ENCODE assay signal across 26 cellular contexts in the genomic region with DNA sequence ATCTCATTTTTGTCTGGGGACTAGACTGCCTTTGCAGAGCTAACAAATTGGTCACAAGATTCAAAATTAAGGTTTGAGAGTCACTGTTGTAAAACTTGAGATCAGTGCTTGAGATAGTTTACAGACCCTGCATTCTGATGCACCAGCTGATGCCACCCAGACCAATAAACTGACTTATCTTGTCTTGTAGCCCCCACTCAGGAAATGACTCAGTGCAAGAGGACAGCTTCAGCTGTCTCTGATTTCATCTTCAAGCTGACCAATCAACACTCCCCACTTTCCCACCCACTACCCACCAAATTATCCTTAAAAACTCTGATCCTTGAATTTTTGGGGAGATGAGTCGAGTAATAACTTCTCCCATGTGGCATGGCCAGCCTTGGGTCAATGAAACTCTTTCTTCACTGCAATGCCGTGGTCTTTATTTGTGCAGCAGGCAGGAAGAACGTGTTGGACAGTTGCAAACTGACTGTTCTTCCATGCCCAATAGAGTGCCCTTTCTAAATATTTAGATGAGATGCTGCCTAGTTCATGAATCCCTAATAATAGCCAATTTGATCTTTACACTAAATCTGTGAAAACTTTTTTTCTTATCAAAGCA. TPM values are rescaled to one million over a fixed set of nuclear protein-coding genes. Genes with fewer than 3 reads are reported as not detected.
A peak's percentile ranks its signal among the peaks of the same experiment; 100 is the strongest.
DNase-seq lines count a peak whose midpoint lies in the region; ATAC-seq and TF ChIP-seq lines count a peak whose summit lies in the region.
"Had no signal": no experiment of that assay in that cellular context is flagged by ENCODE, and none has a peak within 500 bp of the region (broad histone marks: within the 10 kb centered on the region; RNA-seq: fewer than 3 reads in every experiment).

No MANE protein-coding gene starts in this region.

- no peaks in the 10 kb centered on the region for H3K9me2 ChIP-seq in PC-9 (ENCODE audit: insufficient read depth)

- no peak overlapping the region for H3K27ac Mint-ChIP-seq in stimulated activated effector memory CD8-positive, alpha-beta T cell treated with anti-CD3 and anti-CD28 coated beads, Interleukin-12 subunit alpha, Interleukin-12 subunit beta, amount 100 ng/mL, for 72 hours
- H3K27ac Mint-ChIP-seq: activated B cell treated with CpG ODN at 0.5 μM for 24 hours; activated CD4-positive, alpha-beta memory T cell treated with anti-CD3 and anti-CD28 coated beads, Interleukin-2, amount 10 ng/mL, durations not matched to agents 7 days and 5 days; memory B cell; natural killer cell treated with Interleukin-12 subunit alpha and Interleukin-12 subunit beta and Interleukin-15 and Interleukin-18, amount 100 ng/mL, for 72 hours; stimulated activated naive B cell treated with anti-CD40 and anti-IgM and Interleukin-4, amounts not matched to agents 10 μg/mL and 1 μg/mL and 100 μg/mL, for 72 hours had no signal

- H3K4me1 Mint-ChIP-seq in stimulated activated effector memory CD8-positive, alpha-beta T cell treated with anti-CD3 and anti-CD28 coated beads, Interleukin-12 subunit alpha, Interleukin-12 subunit beta, amount 100 ng/mL, for 72 hours, result no peaks in the 10 kb centered on the region
- H3K4me1 Mint-ChIP-seq: activated B cell treated with CpG ODN at 0.5 μM for 24 hours; activated CD4-positive, alpha-beta memory T cell treated with anti-CD3 and anti-CD28 coated beads, Interleukin-2, amount 10 ng/mL, durations not matched to agents 7 days and 5 days; memory B cell; stimulated activated naive B cell treated with anti-CD40 and anti-IgM and Interleukin-4, amounts not matched to agents 10 μg/mL and 1 μg/mL and 100 μg/mL, for 72 hours had no signal

- POLR2A ChIA-PET in PC-9 (lab: Charles Lee; ENCODE audit: unreplicated experiment), result no interaction called here

- no peaks in the 10 kb centered on the region for H4K20me1 ChIP-seq in PC-9 (ENCODE audit: insufficient read depth)

- no peak overlapping the region for H3K27ac ChIP-seq in PC-9
- H3K27ac ChIP-seq: SJCRH30, thoracic aorta had no signal

- no peaks in the 10 kb centered on the region for H3K36me3 Mint-ChIP-seq in stimulated activated effector memory CD8-positive, alpha-beta T cell treated with anti-CD3 and anti-CD28 coated beads, Interleukin-12 subunit alpha, Interleukin-12 subunit beta, amount 100 ng/mL, for 72 hours
- H3K36me3 Mint-ChIP-seq: memory B cell; stimulated activated naive B cell treated with anti-CD40 and anti-IgM and Interleukin-4, amounts not matched to agents 10 μg/mL and 1 μg/mL and 100 μg/mL, for 72 hours had no signal

- H3K9me3 ChIP-seq in PC-9 (ENCODE audit: insufficient read depth, low read depth), result no peaks in the 10 kb centered on the region; the same call in 1 of the 2 replicates
- H3K9me3 ChIP-seq: pancreas, SJCRH30, thoracic aorta had no signal

- no TSS peak for BruUV-seq in PC-9 (replicated peaks; lab: Mats Ljungman, UMichigan)

- CTCF ChIA-PET in PC-9 (lab: Charles Lee), result no interaction called here

- H2AFZ ChIP-seq in PC-9, result no peak overlapping the region

- H3K9me3 Mint-ChIP-seq in stimulated activated effector memory CD8-positive, alpha-beta T cell treated with anti-CD3 and anti-CD28 coated beads, Interleukin-12 subunit alpha, Interleukin-12 subunit beta, amount 100 ng/mL, for 72 hours, result peaks cover 2% of the 10 kb centered on the region
- H3K9me3 Mint-ChIP-seq: activated CD4-positive, alpha-beta memory T cell treated with anti-CD3 and anti-CD28 coated beads, Interleukin-2, amount 10 ng/mL, durations not matched to agents 7 days and 5 days; natural killer cell treated with Interleukin-12 subunit alpha and Interleukin-12 subunit beta and Interleukin-15 and Interleukin-18, amount 100 ng/mL, for 72 hours had no signal

- H3F3A ChIP-seq in PC-9 (ENCODE audit: insufficient read depth, low read depth), result no peaks in the 10 kb centered on the region

- H3K4me2 ChIP-seq in PC-9, result peak overlapping the region; percentile 57; the same call in 1 of the 2 replicates

- peaks cover 23% of the 10 kb centered on the region for H3K27me3 ChIP-seq in PC-9 (ENCODE audit: insufficient read depth, low read depth)
- H3K27me3 ChIP-seq: pancreas had no signal

- DNase-seq in EL (peak; percentile 28), PC-9 (no peak), fibroblast of mammary gland (ENCODE audit: low read depth) (peak; percentile 6), T-helper 9 cell (no peak), SK-N-DZ (ENCODE audit: low spot score) (no peak), NAMALWA (ENCODE audit: low spot score) (no peak)
- DNase-seq in stimulated activated effector memory CD8-positive, alpha-beta T cell treated with anti-CD3 and anti-CD28 coated beads, Interleukin-12 subunit alpha, Interleukin-12 subunit beta, amount 100 ng/mL, for 72 hours (ENCODE audit: low spot score in 2 of 2), result no peak
- DNase-seq: activated B cell treated with CpG ODN at 0.5 μM for 24 hours; activated CD4-positive, alpha-beta memory T cell treated with anti-CD3 and anti-CD28 coated beads, Interleukin-2, amount 10 ng/mL, durations not matched to agents 7 days and 5 days; activated gamma-delta T cell treated with Interleukin-2 at 50 U/mL for 16 hours; activated T-cell treated with anti-CD3 and anti-CD28 coated beads for 4 hours; caudate nucleus; COR-L47; NCI-H187 treated with DMSO at 0.1 percent for 48 hours; NCI-H226; NCI-H82; pancreas; PC-3; stimulated activated naive B cell treated with anti-CD40 and anti-IgM and Interleukin-4, amounts not matched to agents 10 μg/mL and 1 μg/mL and 100 μg/mL, for 72 hours; T-helper 2 cell had no signal

- H3K79me2 ChIP-seq in PC-9 (ENCODE audit: low read depth), result no peaks in the 10 kb centered on the region

- TF ChIP-seq CTCF in PC-9 (conservative IDR thresholded peaks at IDR 0.05), result no peak
- no peak for TF ChIP-seq CTCF in fibroblast of mammary gland (conservative IDR thresholded peaks at IDR 0.05; ENCODE audit: control insufficient read depth, insufficient read depth, low read depth, low read length)

- ATAC-seq in stimulated activated effector memory CD8-positive, alpha-beta T cell treated with anti-CD3 and anti-CD28 coated beads, Interleukin-12 subunit alpha, Interleukin-12 subunit beta, amount 100 ng/mL, for 72 hours, result peak; percentile 56
- ATAC-seq: esophagus mucosa; natural killer cell treated with Interleukin-12 subunit alpha and Interleukin-12 subunit beta and Interleukin-15 and Interleukin-18, amount 100 ng/mL, for 72 hours; PC-3; sciatic nerve; stimulated activated naive B cell treated with anti-CD40 and anti-IgM and Interleukin-4, amounts not matched to agents 10 μg/mL and 1 μg/mL and 100 μg/mL, for 72 hours had no signal

- H3K4me3 Mint-ChIP-seq in stimulated activated effector memory CD8-positive, alpha-beta T cell treated with anti-CD3 and anti-CD28 coated beads, Interleukin-12 subunit alpha, Interleukin-12 subunit beta, amount 100 ng/mL, for 72 hours, result no peak overlapping the region
- H3K4me3 Mint-ChIP-seq: activated B cell treated with CpG ODN at 0.5 μM for 24 hours; activated CD4-positive, alpha-beta memory T cell treated with anti-CD3 and anti-CD28 coated beads, Interleukin-2, amount 10 ng/mL, durations not matched to agents 7 days and 5 days; memory B cell; natural killer cell treated with Interleukin-12 subunit alpha and Interleukin-12 subunit beta and Interleukin-15 and Interleukin-18, amount 100 ng/mL, for 72 hours; stimulated activated naive B cell treated with anti-CD40 and anti-IgM and Interleukin-4, amounts not matched to agents 10 μg/mL and 1 μg/mL and 100 μg/mL, for 72 hours had no signal

- H3K4me3 ChIP-seq in PC-9, result no peak overlapping the region
- H3K4me3 ChIP-seq in fibroblast of mammary gland (ENCODE audit: control insufficient read depth, low read depth, low read length), result no peak overlapping the region
- H3K4me3 ChIP-seq: pancreas, SJCRH30, thoracic aorta had no signal

- H3K4me1 ChIP-seq in PC-9 (replicated peaks; ENCODE audit: insufficient read depth), result 0 out of 2 replicates have a peak, but pooled peaks cover 13% of the 10 kb centered on the region
- H3K4me1 ChIP-seq: pancreas, SJCRH30 had no signal

- intact Hi-C loops in PC-9 (cut with micrococcal nuclease; ENCODE audit: unreplicated experiment), result no loop called here

- H3K36me3 ChIP-seq in PC-9 (ENCODE audit: low read depth), result no peaks in the 10 kb centered on the region
- H3K36me3 ChIP-seq: pancreas, SJCRH30, thoracic aorta had no signal

RNA-seq across cellular contexts. Expression of a gene that starts 48.3 kb away (rescaled TPM):
- not detected in 2 replicates for total RNA-seq in PC-9 (2021)
- 0.16 TPM in 1 of 2 replicates, not detected in the other for polyA plus RNA-seq in SK-N-DZ (2014; cell fraction: cytosol; rRNA removed)
- polyA plus RNA-seq in SK-N-DZ (2014; cell fraction: nucleus; rRNA removed), result not detected in 2 replicates
- total RNA-seq: activated B cell treated with CpG ODN at 0.5 μM for 24 hours; activated CD4-positive, alpha-beta memory T cell treated with anti-CD3 and anti-CD28 coated beads, Interleukin-2, amount 10 ng/mL, durations not matched to agents 7 days and 5 days; esophagus mucosa; natural killer cell treated with Interleukin-12 subunit alpha and Interleukin-12 subunit beta and Interleukin-15 and Interleukin-18, amount 100 ng/mL, for 72 hours; pancreas; PC-3; sciatic nerve; SJCRH30; thoracic aorta had no signal
- polyA plus RNA-seq: pancreas had no signal

Comparison
In these comparisons a context has a peak if more than half of its experiments do, and no peak if none do; other contexts are left out.
1. DNase-seq: peak in EL (single experiment) and fibroblast of mammary gland (single experiment); none in PC-9 (0 of 2), stimulated activated effector memory CD8-positive, alpha-beta T cell treated with anti-CD3 and anti-CD28 coated beads, Interleukin-12 subunit alpha, Interleukin-12 subunit beta, amount 100 ng/mL, for 72 hours (0 of 2), T-helper 9 cell (single experiment), SK-N-DZ (single experiment) and NAMALWA (single experiment).